ENCODE assay signal across 7 cellular contexts in genomic region chr2:740446-741293, GRCh38.
DNase-seq lines count a peak whose midpoint lies in the region; ATAC-seq and TF ChIP-seq lines count a peak whose summit lies in the region.

No MANE protein-coding gene starts in this region.

- peak overlapping the region; percentile 80 to 85 (median 83) for H3K4me3 Mint-ChIP-seq in T-cell

- CTCF ChIA-PET in T-cell (lab: Charles Lee) (no interaction called here), mammary epithelial cell (lab: Charles Lee; ENCODE audit: low non-redundant PET) (interaction anchor here (0.8 to 0.9 kb wide), 2 partner anchors 587 to 1008 kb away, joined by 5 to 14 read pairs; no protein-coding TSS in a partner anchor)

- in situ Hi-C loops in mammary epithelial cell (cut with MboI; ENCODE audit: low sequenced_read_pairs in 2 of 2) = no loop called here
- in situ Hi-C loops in gastrocnemius medialis (cut with MboI; ENCODE audit: low sequenced_read_pairs in 4 of 4) = no loop called here

- H4K20me1 ChIP-seq in MM.1S (ENCODE audit: insufficient read depth, low read length) = no peaks in the 10 kb centered on the region; the same call in 1 of the 2 replicates
- H4K20me1 ChIP-seq in mammary epithelial cell (ENCODE audit: insufficient read depth, low read length) = no peaks in the 10 kb centered on the region

- no peaks in the 10 kb centered on the region for H3K9me3 ChIP-seq in MM.1S (replicated peaks; ENCODE audit: insufficient read depth, low read length)
- no peaks in the 10 kb centered on the region for H3K9me3 ChIP-seq in mammary epithelial cell (replicated peaks; ENCODE audit: insufficient read depth, low read length)
- H3K9me3 ChIP-seq in iPS-18c (ENCODE audit: control insufficient read depth, insufficient read depth, low read length) = no peaks in the 10 kb centered on the region
- H3K9me3 ChIP-seq in gastrocnemius medialis = no peaks in the 10 kb centered on the region

- POLR2A ChIA-PET in T-cell (lab: Charles Lee) = interaction anchor here in 1 of 2 donors (0.7 kb wide), 1 partner anchor 799 kb away, joined by 3 read pairs; no protein-coding TSS in a partner anchor

- 2% methylated on average over 16 of the region's 39 CpGs for WGBS in mammary epithelial cell (ENCODE audit: low coverage, missing lambda C conversion rate)

- intact Hi-C loops in mammary epithelial cell (cut with micrococcal nuclease) = loop anchor here (1.0 kb wide), 1 partner anchor 63 kb away; the partner anchor contains the start of gene TMEM18
- intact Hi-C loops in gastrocnemius medialis (cut with DNase I; ENCODE audit: low total_unique reads) = no loop called here

- no peak overlapping the region for H3K27ac Mint-ChIP-seq in T-cell

- ATAC-seq in GM18519 (IDR thresholded peaks at IDR 0.05; ENCODE audit: low FRiP score, unreplicated experiment) (peak; percentile 54), T-cell (replicated peaks in 1 of 4) (peak in 1 of 4 experiments; percentile 46), gastrocnemius medialis (no peak), GM18858 (IDR thresholded peaks at IDR 0.05; ENCODE audit: unreplicated experiment) (no peak)

- H3K9me3 Mint-ChIP-seq in T-cell = peaks cover 0 to 6% (median 4%) of the 10 kb centered on the region in 3 donors

- H3K27ac ChIP-seq in MM.1S (ENCODE audit: low read length) (no peak overlapping the region), mammary epithelial cell (ENCODE audit: insufficient read depth, low read depth, low read length) (no peak overlapping the region), gastrocnemius medialis (no peak overlapping the region)

- H3K4me2 ChIP-seq in MM.1S (ENCODE audit: low read depth, low read length) = peak overlapping the region; percentile 55; the same call in 1 of the 2 replicates
- H3K4me2 ChIP-seq in mammary epithelial cell (ENCODE audit: insufficient read depth, low read depth, low read length) = peak overlapping the region; percentile 67

- peaks cover 0 to 11% of the 10 kb centered on the region in 2 donors for H3K27me3 Mint-ChIP-seq in T-cell

- H3K4me1 Mint-ChIP-seq in T-cell = peaks cover 12 to 18% (median 17%) of the 10 kb centered on the region in 3 donors

- H3K4me1 ChIP-seq in MM.1S (ENCODE audit: low read length) = no peaks in the 10 kb centered on the region
- peaks cover 6% of the 10 kb centered on the region for H3K4me1 ChIP-seq in mammary epithelial cell (ENCODE audit: insufficient read depth, low read length)
- peaks cover 5 to 14% of the 10 kb centered on the region in 2 donors for H3K4me1 ChIP-seq in gastrocnemius medialis

- H3K27me3 ChIP-seq in MM.1S (replicated peaks; ENCODE audit: insufficient read depth, low read length) (no peaks in the 10 kb centered on the region), mammary epithelial cell (ENCODE audit: insufficient read depth, low read length) (no peaks in the 10 kb centered on the region), gastrocnemius medialis (peaks cover 0 to 15% (median 6%) of the 10 kb centered on the region in 3 donors)

- BruUV-seq in mammary epithelial cell (replicated peaks; lab: Mats Ljungman, UMichigan) = no TSS peak

- H3K4me3 ChIP-seq in MM.1S (ENCODE audit: low read length) (peak overlapping the region; percentile 43), mammary epithelial cell (replicated peaks in 1 of 3; ENCODE audit: insufficient read depth in 1 of 3, low read depth in 2 of 3, low read length in 3 of 3) (peak overlapping the region; percentile 31 to 51 (median 47)), iPS-18c (ENCODE audit: insufficient read depth, low read depth, low read length) (peak overlapping the region; percentile 84), gastrocnemius medialis (peak overlapping the region; percentile 47 to 68 (median 54))

- H3K36me3 ChIP-seq in MM.1S (replicated peaks; ENCODE audit: insufficient read depth, low read length) (no peaks in the 10 kb centered on the region), mammary epithelial cell (ENCODE audit: insufficient read depth, low read length) (no peaks in the 10 kb centered on the region), gastrocnemius medialis (no peaks in the 10 kb centered on the region)

- H3K9ac ChIP-seq in MM.1S (ENCODE audit: low read length) (no peak overlapping the region), mammary epithelial cell (ENCODE audit: insufficient read depth, low read length) (peak overlapping the region; percentile 21)

- TF ChIP-seq CTCF in MM.1S (IDR thresholded peaks at IDR 0.05; ENCODE audit: low read length) (no peak), mammary epithelial cell (conservative IDR thresholded peaks at IDR 0.05 in 1 of 2, IDR thresholded peaks at IDR 0.05 in 1 of 2; ENCODE audit: extremely low read depth in 1 of 2, insufficient read depth in 1 of 2, low read depth in 1 of 2, low read length in 2 of 2) (no peak), gastrocnemius medialis (IDR thresholded peaks at IDR 0.05 in 4 of 5, conservative IDR thresholded peaks at IDR 0.05 in 1 of 5) (no peak)

- H3K9me2 ChIP-seq in MM.1S (replicated peaks; ENCODE audit: insufficient read depth, low read length) = no peaks in the 10 kb centered on the region

- 0 out of 2 replicates have a peak overlapping the region, but pooled peaks have one; percentile 51 for H2AFZ ChIP-seq in MM.1S (ENCODE audit: low read length)
- peak overlapping the region; percentile 83 for H2AFZ ChIP-seq in mammary epithelial cell (ENCODE audit: low read depth, low read length)

- H3K79me2 ChIP-seq in MM.1S (ENCODE audit: low read length) (no peaks in the 10 kb centered on the region), mammary epithelial cell (ENCODE audit: insufficient read depth, low read length) (no peaks in the 10 kb centered on the region)

- DNase-seq in MM.1S (no peak), T-cell (peak in 13 of 34 experiments; percentile 3 to 31 (median 23)), mammary epithelial cell (peak; percentile 92), gastrocnemius medialis (peak; percentile 11 to 18)

- dilution Hi-C loops in mammary epithelial cell (cut with HindIII; ENCODE audit: low sequenced_read_pairs) = no loop called here

- no peaks in the 10 kb centered on the region for H3K36me3 Mint-ChIP-seq in T-cell

- H3F3A ChIP-seq in MM.1S (ENCODE audit: insufficient read depth, low read length) = no peaks in the 10 kb centered on the region

- no peak for TF ChIP-seq POLR2A in gastrocnemius medialis (IDR thresholded peaks at IDR 0.05)
